8 cellular contexts compared by ENCODE assay signal in the genomic region with DNA sequence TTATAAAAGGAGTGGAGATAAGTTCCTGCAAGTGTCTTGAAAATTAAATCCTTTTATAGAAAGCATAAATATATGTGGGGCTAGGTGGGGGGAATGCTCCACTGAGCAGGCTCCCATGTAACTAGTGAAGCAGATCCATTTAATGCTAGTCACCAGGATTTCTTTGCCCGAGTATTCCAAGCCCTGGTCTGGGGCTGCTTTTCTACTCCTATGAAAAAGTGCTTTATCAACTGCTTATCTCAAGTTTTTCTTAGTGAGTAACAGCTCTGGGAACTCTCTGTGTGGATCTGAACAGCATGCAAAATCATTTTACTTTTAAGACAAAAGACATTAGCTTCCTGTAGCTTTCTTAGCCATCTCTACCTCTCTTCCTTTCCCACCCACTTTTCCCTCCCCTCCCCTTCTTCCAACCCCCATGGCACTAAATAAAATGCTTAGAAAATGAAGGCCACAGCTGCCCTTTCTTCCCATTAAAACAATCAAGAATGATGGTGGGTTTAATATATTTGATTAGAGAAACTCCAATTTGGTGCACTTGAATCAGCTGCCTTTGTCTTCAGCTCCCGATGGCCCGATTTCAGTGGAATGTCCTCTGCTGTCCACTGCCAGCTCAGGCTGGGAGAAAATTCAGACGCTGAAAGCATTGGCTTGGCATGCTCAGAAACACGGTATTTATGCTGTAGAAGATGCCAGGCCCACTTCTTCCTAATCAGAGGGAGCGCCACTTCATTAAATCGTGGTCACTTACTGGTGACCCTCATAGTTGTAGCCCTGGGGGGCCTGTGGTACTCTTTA.
A peak's percentile ranks its signal among the peaks of the same experiment; 100 is the strongest.
DNase-seq lines count a peak whose midpoint lies in the region; ATAC-seq and TF ChIP-seq lines count a peak whose summit lies in the region.
"Had no signal": no experiment of that assay in that cellular context is flagged by ENCODE, and none has a peak within 500 bp of the region (broad histone marks: within the 10 kb centered on the region; RNA-seq: fewer than 3 reads in every experiment).

No MANE protein-coding gene starts in this region.

- peak overlapping the region in 1 of 5 donors; percentile 64 for H3K9ac ChIP-seq in subcutaneous abdominal adipose tissue (ENCODE audit: low read length in 5 of 5)

- H3K36me3 Mint-ChIP-seq in central memory CD8-positive, alpha-beta T cell (ENCODE audit: insufficient read depth): peaks cover 3% of the 10 kb centered on the region

- no peaks in the 10 kb centered on the region for H3K9me3 Mint-ChIP-seq in central memory CD8-positive, alpha-beta T cell

- TF ChIP-seq CTCF in RWPE2 (IDR thresholded peaks at IDR 0.05; ENCODE audit: poor library complexity, severe bottlenecking) (no peak), lower lobe of right lung (IDR thresholded peaks at IDR 0.05) (no peak)

- peaks cover 54% of the 10 kb centered on the region for H3K4me1 Mint-ChIP-seq in central memory CD8-positive, alpha-beta T cell

- H3K27ac Mint-ChIP-seq in central memory CD8-positive, alpha-beta T cell (ENCODE audit: low read depth): peak overlapping the region; percentile 76

- intact Hi-C loops in lower lobe of right lung (cut with DNase I): no loop called here

- no peaks in the 10 kb centered on the region for H3K27me3 Mint-ChIP-seq in central memory CD8-positive, alpha-beta T cell

- H3K36me3 ChIP-seq in RWPE2 (ENCODE audit: low read depth) (no peaks in the 10 kb centered on the region), lower lobe of right lung (no peaks in the 10 kb centered on the region), subcutaneous abdominal adipose tissue (ENCODE audit: control insufficient read depth in 5 of 5, insufficient read depth in 5 of 5, low read length in 5 of 5) (no peaks in the 10 kb centered on the region)

- H3K4me1 ChIP-seq in RWPE2 (ENCODE audit: insufficient read depth, poor library complexity, severe bottlenecking) (peaks cover 12% of the 10 kb centered on the region), lower lobe of right lung (peaks cover 33% of the 10 kb centered on the region), subcutaneous abdominal adipose tissue (ENCODE audit: control insufficient read depth in 5 of 5, insufficient read depth in 5 of 5, low read length in 5 of 5) (peaks cover 14 to 56% (median 54%) of the 10 kb centered on the region in 5 donors)

- H3K27me3 ChIP-seq in RWPE2 (ENCODE audit: insufficient read depth, poor library complexity, severe bottlenecking): no peaks in the 10 kb centered on the region
- H3K27me3 ChIP-seq in lower lobe of right lung (ENCODE audit: low read depth): peaks cover 2% of the 10 kb centered on the region
- H3K27me3 ChIP-seq in subcutaneous abdominal adipose tissue (ENCODE audit: control insufficient read depth in 5 of 5, insufficient read depth in 4 of 5, low read length in 5 of 5): no peaks in the 10 kb centered on the region

- DNase-seq in RWPE2 (ENCODE audit: low spot score) (no peak), lower lobe of right lung (no peak), GM19240 (ENCODE audit: insufficient read length, low spot score) (no peak)
- DNase-seq in central memory CD8-positive, alpha-beta T cell (ENCODE audit: low spot score in 2 of 2): no peak
- DNase-seq in stimulated activated CD4-positive, alpha-beta T cell treated with anti-CD3 and anti-CD28 coated beads, Interleukin-1b, Interleukin-23, amount 100 ng/mL, for 48 hours: no peak

- peak overlapping the region; percentile 67 for H3K4me3 Mint-ChIP-seq in central memory CD8-positive, alpha-beta T cell

- peak overlapping the region; percentile 33 for H3K27ac ChIP-seq in RWPE2 (ENCODE audit: poor library complexity, severe bottlenecking)
- H3K27ac ChIP-seq in lower lobe of right lung: peak overlapping the region; percentile 76
- peak overlapping the region; percentile 74 for H3K27ac ChIP-seq in subcutaneous abdominal adipose tissue (ENCODE audit: low read depth, low read length)
- H3K27ac ChIP-seq: PC-9 had no signal

- no peak overlapping the region for H3K4me3 ChIP-seq in RWPE2 (ENCODE audit: severe bottlenecking)
- H3K4me3 ChIP-seq in lower lobe of right lung: no peak overlapping the region
- no peak overlapping the region for H3K4me3 ChIP-seq in subcutaneous abdominal adipose tissue (ENCODE audit: low read depth in 1 of 5, low read length in 5 of 5)
- H3K4me3 ChIP-seq: PC-9 had no signal

- no peaks in the 10 kb centered on the region for H3K9me3 ChIP-seq in RWPE2 (ENCODE audit: severe bottlenecking)
- no peaks in the 10 kb centered on the region for H3K9me3 ChIP-seq in lower lobe of right lung
- no peaks in the 10 kb centered on the region for H3K9me3 ChIP-seq in subcutaneous abdominal adipose tissue (ENCODE audit: control insufficient read depth in 5 of 5, low read length in 5 of 5)

- no peak for ATAC-seq in RWPE2 (ENCODE audit: low read depth)
- ATAC-seq in central memory CD8-positive, alpha-beta T cell (replicated peaks; ENCODE audit: extremely low read depth, poor library complexity, severe bottlenecking): no peak
- no peak for ATAC-seq in lower lobe of right lung
- no peak for ATAC-seq in HG02610 (IDR thresholded peaks at IDR 0.05; ENCODE audit: unreplicated experiment)
